11 cellular contexts compared by ENCODE assay signal in genomic region chr2:2014251-2014761, GRCh38.
DNase-seq lines count a peak whose midpoint lies in the region; ATAC-seq and TF ChIP-seq lines count a peak whose summit lies in the region.
"Had no signal": no experiment of that assay in that cellular context is flagged by ENCODE, and none has a peak within 500 bp of the region (broad histone marks: within the 10 kb centered on the region; RNA-seq: fewer than 3 reads in every experiment).

No MANE protein-coding gene starts in this region.

- no peak overlapping the region for H3K14ac ChIP-seq in mesenchymal stem cell (ENCODE audit: low read length in 2 of 2)

- no peaks in the 10 kb centered on the region for H3K4me1 ChIP-seq in adrenal gland (replicated peaks in 1 of 2)
- H3K4me1 ChIP-seq in gastroesophageal sphincter, result peaks cover 0 to 16% (median 0%) of the 10 kb centered on the region in 3 donors
- peaks cover 6% of the 10 kb centered on the region for H3K4me1 ChIP-seq in osteoblast (ENCODE audit: insufficient read depth, low read length)
- H3K4me1 ChIP-seq in mesenchymal stem cell (ENCODE audit: control insufficient read depth, insufficient read depth, low read depth, low read length), result peaks cover 10% of the 10 kb centered on the region

- H3K4me3 ChIP-seq in adrenal gland (no peak overlapping the region), gastroesophageal sphincter (no peak overlapping the region), osteoblast (ENCODE audit: insufficient read depth, low read length) (no peak overlapping the region), mesenchymal stem cell (ENCODE audit: insufficient read depth in 1 of 2, low read depth in 1 of 2, low read length in 2 of 2) (no peak overlapping the region)
- H3K4me3 ChIP-seq: suprapubic skin had no signal

- H2BK120ac ChIP-seq in mesenchymal stem cell (ENCODE audit: low read depth, low read length), result no peak overlapping the region

- H3K9me3 ChIP-seq in adrenal gland (replicated peaks in 1 of 3), result no peaks in the 10 kb centered on the region
- H3K9me3 ChIP-seq in gastroesophageal sphincter, result no peaks in the 10 kb centered on the region
- no peaks in the 10 kb centered on the region for H3K9me3 ChIP-seq in osteoblast (ENCODE audit: low read depth, low read length)
- H3K9me3 ChIP-seq in mesenchymal stem cell (ENCODE audit: control insufficient read depth, low read length), result peaks cover 3% of the 10 kb centered on the region
- H3K9me3 ChIP-seq: suprapubic skin had no signal

- H4K20me1 ChIP-seq in osteoblast (ENCODE audit: insufficient read depth, low read length), result no peaks in the 10 kb centered on the region

- no peak for TF ChIP-seq CTCF in adrenal gland (IDR thresholded peaks at IDR 0.05)
- TF ChIP-seq CTCF in gastroesophageal sphincter (IDR thresholded peaks at IDR 0.05), result no peak
- no peak for TF ChIP-seq CTCF in osteoblast (IDR thresholded peaks at IDR 0.05; ENCODE audit: extremely low read depth, low read depth, low read length)

- no peak overlapping the region for H3K23ac ChIP-seq in mesenchymal stem cell (ENCODE audit: low read length in 2 of 2)

- no peak overlapping the region for H3K4ac ChIP-seq in mesenchymal stem cell (ENCODE audit: low read depth in 1 of 2, low read length in 2 of 2)

- H3K4me2 ChIP-seq in osteoblast (ENCODE audit: insufficient read depth, low read length), result no peak overlapping the region
- H3K4me2 ChIP-seq in mesenchymal stem cell (ENCODE audit: low read length, poor library complexity, severe bottlenecking), result no peak overlapping the region

- no peak overlapping the region for H2BK5ac ChIP-seq in mesenchymal stem cell (ENCODE audit: low read depth, low read length, poor library complexity, severe bottlenecking)

- WGBS in adrenal gland, 4 donors, result 39 to 51% (median 45%) methylated on average over 8 to 9 of the region's 9 CpGs
- 50 to 53% methylated on average over 2 to 6 of the region's 9 CpGs for WGBS in gastroesophageal sphincter (ENCODE audit: low coverage in 1 of 2), 2 donors
- 65% methylated on average over 9 of the region's 9 CpGs for WGBS in mesenchymal stem cell

- no peak overlapping the region for H4K91ac ChIP-seq in mesenchymal stem cell (ENCODE audit: low read length)

- H2BK15ac ChIP-seq in mesenchymal stem cell (ENCODE audit: low read depth, poor library complexity, severe bottlenecking), result no peak overlapping the region

- no peaks in the 10 kb centered on the region for H3K27me3 ChIP-seq in adrenal gland
- peaks cover 10% of the 10 kb centered on the region for H3K27me3 ChIP-seq in gastroesophageal sphincter
- no peaks in the 10 kb centered on the region for H3K27me3 ChIP-seq in osteoblast (ENCODE audit: insufficient read depth, low read length)
- H3K27me3 ChIP-seq in mesenchymal stem cell (ENCODE audit: control insufficient read depth in 1 of 2, insufficient read depth in 1 of 2, low read length in 2 of 2), result no peaks in the 10 kb centered on the region
- H3K27me3 ChIP-seq: suprapubic skin had no signal

- H3K79me2 ChIP-seq in osteoblast (ENCODE audit: insufficient read depth, low read length), result no peaks in the 10 kb centered on the region

- H4K8ac ChIP-seq in mesenchymal stem cell (ENCODE audit: low read length), result no peak overlapping the region

- H3K36me3 ChIP-seq in adrenal gland (replicated peaks in 1 of 2) (no peaks in the 10 kb centered on the region), gastroesophageal sphincter (no peaks in the 10 kb centered on the region), osteoblast (ENCODE audit: insufficient read depth, low read length) (no peaks in the 10 kb centered on the region), mesenchymal stem cell (ENCODE audit: control insufficient read depth in 1 of 2, insufficient read depth in 2 of 2, low read depth in 1 of 2, low read length in 2 of 2) (no peaks in the 10 kb centered on the region)
- H3K36me3 ChIP-seq: suprapubic skin had no signal

- peak; percentile 44 for ATAC-seq in gastroesophageal sphincter
- no peak for ATAC-seq in GM21423 (IDR thresholded peaks at IDR 0.05; ENCODE audit: unreplicated experiment)
- ATAC-seq in GM18868 (IDR thresholded peaks at IDR 0.05; ENCODE audit: unreplicated experiment), result no peak
- ATAC-seq in GM21737 (IDR thresholded peaks at IDR 0.05; ENCODE audit: unreplicated experiment), result no peak

- H3K79me1 ChIP-seq in mesenchymal stem cell (replicated peaks; ENCODE audit: low read length, poor library complexity, severe bottlenecking), result no peaks in the 10 kb centered on the region

- H2BK12ac ChIP-seq in mesenchymal stem cell (ENCODE audit: low read length in 2 of 2), result no peak overlapping the region

- DNase-seq in EH (ENCODE audit: low read depth), result peak; percentile 44
- peak in 4 of 7 donors; percentile 20 to 69 (median 30) for DNase-seq in adrenal gland
- peak; percentile 78 for DNase-seq in osteoblast (ENCODE audit: insufficient read length, low spot score, missing footprints)
- DNase-seq in mesenchymal stem cell, result no peak
- DNase-seq: NCI-H2107; stimulated activated CD4-positive, alpha-beta T cell treated with anti-CD3 and anti-CD28 coated beads, Interleukin-2, amount 100 ng/mL, for 24 hours had no signal

- H3K27ac ChIP-seq in adrenal gland (no peak overlapping the region), gastroesophageal sphincter (no peak overlapping the region), osteoblast (ENCODE audit: low read depth, low read length) (no peak overlapping the region), mesenchymal stem cell (ENCODE audit: low read length, poor library complexity, severe bottlenecking) (no peak overlapping the region)
- H3K27ac ChIP-seq: suprapubic skin had no signal

- no peak overlapping the region for H3K18ac ChIP-seq in mesenchymal stem cell (ENCODE audit: low read depth in 1 of 2, low read length in 2 of 2)

- intact Hi-C loops in adrenal gland (cut with DNase I), result no loop called here

- H2AK5ac ChIP-seq in mesenchymal stem cell (ENCODE audit: low read length, severe bottlenecking), result no peak overlapping the region

- no peak overlapping the region for H3K9ac ChIP-seq in mesenchymal stem cell (ENCODE audit: low read length)

- TF ChIP-seq POLR2A in adrenal gland (IDR thresholded peaks at IDR 0.05), result no peak
- no peak for TF ChIP-seq POLR2A in gastroesophageal sphincter (IDR thresholded peaks at IDR 0.05)

- H2AFZ ChIP-seq in osteoblast (ENCODE audit: low read length) (no peak overlapping the region), mesenchymal stem cell (ENCODE audit: low read depth, low read length) (no peak overlapping the region)

- TF ChIP-seq EP300 in gastroesophageal sphincter (IDR thresholded peaks at IDR 0.05), result no peak
